In the genomic region with DNA sequence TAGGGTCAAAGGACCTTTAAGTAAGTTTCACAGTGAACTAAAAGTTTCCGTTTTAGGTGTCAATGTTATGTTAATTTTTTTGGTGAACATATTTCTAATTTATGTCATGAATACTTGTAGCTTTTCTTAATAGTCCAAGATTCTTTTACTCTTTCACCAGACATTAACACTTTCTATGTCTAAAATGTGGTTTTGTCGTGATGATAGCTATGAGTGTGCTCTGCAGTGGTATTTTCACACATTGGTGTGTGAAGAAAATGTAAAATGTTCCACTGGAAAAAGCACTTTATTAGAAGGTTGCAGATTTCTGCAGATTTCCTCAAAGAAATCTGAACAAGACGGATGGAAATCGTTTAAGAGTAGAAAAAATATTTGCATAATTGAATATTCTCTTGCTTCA, we compare ENCODE assay signal across 34 cellular contexts.
"Had no signal": no experiment of that assay in that cellular context is flagged by ENCODE, and none has a peak within 500 bp of the region (broad histone marks: within the 10 kb centered on the region; RNA-seq: fewer than 3 reads in every experiment).

No MANE protein-coding gene starts in this region.

- H3K27me3 ChIP-seq: MG63 had no signal

- H3K9me3 ChIP-seq: MG63 had no signal

- H3K27ac ChIP-seq: KMS-11 had no signal

- DNase-seq: Karpas-422, Kasumi-1, KG1, MG63, MM.1S, MV-4-11, NCI-H1048, NCI-H1092, NCI-H1092 treated with DMSO at 0.1 percent for 48 hours, NCI-H1105, NCI-H1105 treated with DMSO at 0.1 percent for 48 hours, NCI-H1417, NCI-H1417 treated with DMSO at 0.1 percent for 48 hours, NCI-H1436, NCI-H1436 treated with DMSO at 0.1 percent for 48 hours, NCI-H146, NCI-H1694, NCI-H1694 treated with DMSO at 0.1 percent for 48 hours, NCI-H187, NCI-H187 treated with DMSO at 0.1 percent for 48 hours, NCI-H1930, NCI-H2029, NCI-H2029 treated with DMSO at 0.1 percent for 48 hours, NCI-H2081, NCI-H2081 treated with DMSO at 0.1 percent for 48 hours, NCI-H2107, NCI-H2171, NCI-H2171 treated with DMSO at 0.1 percent for 48 hours, NCI-H2227 treated with DMSO at 0.1 percent for 48 hours, NCI-H226, NCI-H345, NCI-H446, NCI-H446 treated with DMSO at 0.1 percent for 48 hours had no signal

- H3K4me3 ChIP-seq: MG63 had no signal

- H3K36me3 ChIP-seq: MG63 had no signal
